8 cellular contexts compared by ENCODE assay signal in genomic region chr12:1606021-1606622, GRCh38. TPM values are rescaled to one million over a fixed set of nuclear protein-coding genes. Genes with fewer than 3 reads are reported as not detected.
DNase-seq lines count a peak whose midpoint lies in the region; ATAC-seq and TF ChIP-seq lines count a peak whose summit lies in the region.

No MANE protein-coding gene starts in this region.

- no peaks in the 10 kb centered on the region for H3K9me3 ChIP-seq in colonic mucosa

- TF ChIP-seq CTCF in GM12875 (IDR thresholded peaks at IDR 0.05; ENCODE audit: borderline replicate concordance, insufficient read depth, low read depth, low read length) = no peak
- no peak for TF ChIP-seq CTCF in activated B cell treated with CpG ODN at 0.5 μM for 24 hours (IDR thresholded peaks at IDR 0.05)
- TF ChIP-seq CTCF in colonic mucosa (IDR thresholded peaks at IDR 0.05) = no peak
- no peak for TF ChIP-seq CTCF in lower leg skin (IDR thresholded peaks at IDR 0.05)

- ATAC-seq in HG02571 (IDR thresholded peaks at IDR 0.05; ENCODE audit: unreplicated experiment) (peak; percentile 57), activated B cell treated with CpG ODN at 0.5 μM for 24 hours (ENCODE audit: low read depth) (peak; percentile 66)

- CTCF ChIA-PET in activated B cell treated with CpG ODN at 0.5 μM for 24 hours (lab: Charles Lee) = interaction anchor here (0.5 to 2.2 kb wide), 8 partner anchors 13 to 1030 kb away, joined by 3 to 53 read pairs (median 4); partner anchors contain the start of gene RAD52

- H3K36me3 Mint-ChIP-seq in activated B cell treated with CpG ODN at 0.5 μM for 24 hours (ENCODE audit: low read depth) = peaks cover 4% of the 10 kb centered on the region

- H3K9ac ChIP-seq in colonic mucosa (ENCODE audit: low read depth in 2 of 2, low read length in 2 of 2) = peak overlapping the region; percentile 52 to 88

- 3% methylated on average over 12 of the region's 12 CpGs for WGBS in lower leg skin, 2 donors

- intact Hi-C loops in activated B cell treated with CpG ODN at 0.5 μM for 24 hours (cut with micrococcal nuclease) = no loop called here
- intact Hi-C loops in colonic mucosa (cut with DNase I) = no loop called here
- intact Hi-C loops in lower leg skin (cut with DNase I; ENCODE audit: low total_unique reads) = no loop called here

- no peaks in the 10 kb centered on the region for H3K27me3 ChIP-seq in colonic mucosa

- H3K4me3 Mint-ChIP-seq in activated B cell treated with CpG ODN at 0.5 μM for 24 hours = peak overlapping the region; percentile 91

- POLR2A ChIA-PET in activated B cell treated with CpG ODN at 0.5 μM for 24 hours (lab: Charles Lee) = interaction anchor here (0.6 to 2.2 kb wide), 8 partner anchors 11 to 1152 kb away, joined by 3 to 15 read pairs (median 5); partner anchors contain the start of genes ADIPOR2 and FBXL14

- peaks cover 42% of the 10 kb centered on the region for H3K4me1 Mint-ChIP-seq in activated B cell treated with CpG ODN at 0.5 μM for 24 hours

- H3K27ac Mint-ChIP-seq in activated B cell treated with CpG ODN at 0.5 μM for 24 hours = peak overlapping the region; percentile 78

- H3K27me3 Mint-ChIP-seq in activated B cell treated with CpG ODN at 0.5 μM for 24 hours = no peaks in the 10 kb centered on the region

- no peaks in the 10 kb centered on the region for H3K9me3 Mint-ChIP-seq in activated B cell treated with CpG ODN at 0.5 μM for 24 hours

- H3K4me1 ChIP-seq in colonic mucosa = no peaks in the 10 kb centered on the region

- H3K36me3 ChIP-seq in colonic mucosa = no peaks in the 10 kb centered on the region

- peak overlapping the region; percentile 47 for H3K4me3 ChIP-seq in GM12875 (ENCODE audit: low read depth, low read length)
- H3K4me3 ChIP-seq in colonic mucosa = peak overlapping the region; percentile 30
- no peak overlapping the region for H3K4me3 ChIP-seq in lower leg skin (ENCODE audit: low read depth, poor library complexity, severe bottlenecking)

- no peak for TF ChIP-seq POLR2A in lower leg skin (IDR thresholded peaks at IDR 0.05)

- H3K27ac ChIP-seq in colonic mucosa = peak overlapping the region; percentile 91

- DNase-seq in NCI-H1436 treated with DMSO at 0.1 percent for 48 hours (lab: John Stamatoyannopoulos, UW) (peak; percentile 53), activated B cell treated with CpG ODN at 0.5 μM for 24 hours (peak; percentile 60), colonic mucosa (peak; percentile 96), lower leg skin (ENCODE audit: low spot score in 2 of 2) (peak; percentile 93 to 99), NCI-H187 treated with DMSO at 0.1 percent for 48 hours (lab: John Stamatoyannopoulos, UW) (no peak)
- DNase-seq in stimulated activated CD4-positive, alpha-beta T cell treated with anti-CD3 and anti-CD28 coated beads, Interleukin-4, amount 100 ng/mL, for 48 hours (ENCODE audit: low read depth in 2 of 2) = peak; percentile 57 to 59

RNA-seq across cellular contexts. Expression of gene FBXL14, which starts 11.7 kb away (rescaled TPM):
- 19.4 and 21.6 TPM in 2 replicates for total RNA-seq in activated B cell treated with CpG ODN at 0.5 μM for 24 hours
- total RNA-seq in colonic mucosa = 10 to 100 TPM; 32.3 to 37.4 TPM
- total RNA-seq in lower leg skin = 10 to 100 TPM in 2 of 4 donors, 1 to 10 TPM in 2; 9.3 to 12.8 (median 10.9) TPM

RNA-seq across cellular contexts. Expression of gene WNT5B, which starts 22.9 kb away (rescaled TPM):
- total RNA-seq in activated B cell treated with CpG ODN at 0.5 μM for 24 hours (0.69 and 1.0 TPM in 2 replicates), colonic mucosa (1 to 10 TPM; 1.5 to 5.9 TPM), lower leg skin (10 to 100 TPM in 2 of 4 donors, 1 to 10 TPM in 2; 3.6 to 16.5 (median 10.9) TPM)
